ENCODE assay signal across 10 cellular contexts in the genomic region with DNA sequence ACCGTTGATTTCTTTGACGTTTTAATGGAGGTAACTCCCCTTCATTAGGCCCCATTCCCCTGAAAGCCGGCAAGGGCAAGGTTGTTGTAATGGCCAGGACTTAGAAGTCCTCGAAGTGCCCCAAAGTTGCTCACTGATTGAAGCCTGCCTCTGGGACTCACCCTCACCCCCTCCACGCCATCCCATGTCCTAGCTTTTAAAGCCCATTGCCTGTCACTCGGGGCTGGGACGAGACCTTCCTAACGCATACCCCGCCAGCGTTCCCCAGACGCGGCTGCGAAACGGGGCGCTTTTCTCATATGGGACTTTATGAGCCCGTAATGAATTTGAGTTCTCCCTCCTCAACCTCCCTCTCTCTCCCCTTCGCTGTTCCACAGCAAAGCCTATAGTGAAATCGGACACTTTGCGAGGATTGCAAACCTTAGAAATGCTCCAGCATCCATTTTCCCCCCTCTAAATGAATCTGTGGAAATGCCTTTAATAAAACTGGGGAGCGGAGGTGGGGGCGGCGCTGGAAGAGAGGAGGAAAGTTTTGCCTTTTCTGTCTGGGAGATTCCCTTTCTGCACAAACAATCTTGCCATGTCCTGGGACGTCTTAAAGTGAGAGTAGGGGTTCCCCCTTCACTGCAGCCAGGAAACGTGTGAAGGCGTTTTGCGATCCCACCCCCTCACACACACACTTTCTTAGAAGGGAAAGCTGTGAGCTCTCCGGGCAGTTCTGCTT. TPM values are rescaled to one million over a fixed set of nuclear protein-coding genes. Genes with fewer than 3 reads are reported as not detected.
DNase-seq lines count a peak whose midpoint lies in the region; ATAC-seq and TF ChIP-seq lines count a peak whose summit lies in the region.
"Had no signal": no experiment of that assay in that cellular context is flagged by ENCODE, and none has a peak within 500 bp of the region (broad histone marks: within the 10 kb centered on the region; RNA-seq: fewer than 3 reads in every experiment).

No MANE protein-coding gene starts in this region.

- H3K27ac Mint-ChIP-seq in T-helper 17 cell, result no peak overlapping the region

- DNase-seq in ELF-1 (ENCODE audit: low read depth, low spot score) (peak; percentile 34), T-helper 17 cell (no peak), prostate gland (ENCODE audit: low spot score) (no peak), NOMO-1 treated with dmso at 0.1 percent for 144 hours (lab: John Stamatoyannopoulos, UW; ENCODE audit: unreplicated experiment) (no peak), NCI-H146 treated with DMSO at 0.1 percent for 48 hours (lab: John Stamatoyannopoulos, UW; ENCODE audit: unreplicated experiment) (no peak), midbrain (lab: John Stamatoyannopoulos, UW) (no peak)
- DNase-seq: GDM1, NCI-H446 treated with DMSO at 0.1 percent for 48 hours had no signal

- H3K4me1 Mint-ChIP-seq in T-helper 17 cell, result peaks cover 3% of the 10 kb centered on the region

- TF ChIP-seq POLR2A in gastroesophageal sphincter (IDR thresholded peaks at IDR 0.05) (no peak), prostate gland (IDR thresholded peaks at IDR 0.05) (no peak), GM18505 (IDR thresholded peaks at IDR 0.05; ENCODE audit: borderline replicate concordance, extremely low read depth, insufficient read depth, insufficient read length) (no peak)

- peak overlapping the region; percentile 43 for H3K4me3 Mint-ChIP-seq in T-helper 17 cell

- no peak for TF ChIP-seq EP300 in gastroesophageal sphincter (IDR thresholded peaks at IDR 0.05)

- H3K9me3 ChIP-seq in T-helper 17 cell (ENCODE audit: control insufficient read depth, low read length, poor library complexity, severe bottlenecking), result no peaks in the 10 kb centered on the region
- H3K9me3 ChIP-seq in gastroesophageal sphincter, result no peaks in the 10 kb centered on the region
- no peaks in the 10 kb centered on the region for H3K9me3 ChIP-seq in prostate gland

- WGBS in gastroesophageal sphincter (ENCODE audit: low coverage in 1 of 2), 2 donors, result 3 to 4% methylated on average over 14 to 21 of the region's 27 CpGs
- 2% methylated on average over 27 of the region's 27 CpGs for WGBS in prostate gland

- H3K27me3 ChIP-seq in gastroesophageal sphincter (peaks cover 86% of the 10 kb centered on the region), prostate gland (replicated peaks; ENCODE audit: insufficient read depth) (no peaks in the 10 kb centered on the region)

- TF ChIP-seq CTCF in gastroesophageal sphincter (IDR thresholded peaks at IDR 0.05) (no peak), prostate gland (IDR thresholded peaks at IDR 0.05) (no peak)

- ATAC-seq in T-helper 17 cell (no peak), gastroesophageal sphincter (no peak), GM18505 (IDR thresholded peaks at IDR 0.05; ENCODE audit: unreplicated experiment) (no peak)

- H3K36me3 ChIP-seq in gastroesophageal sphincter, result no peaks in the 10 kb centered on the region
- H3K36me3 ChIP-seq in prostate gland, result no peaks in the 10 kb centered on the region

- H3K4me1 ChIP-seq in gastroesophageal sphincter (peaks cover 0 to 40% (median 0%) of the 10 kb centered on the region in 3 donors), prostate gland (replicated peaks) (peaks cover 3% of the 10 kb centered on the region)

- peak overlapping the region; percentile 22 to 59 for H3K4me3 ChIP-seq in gastroesophageal sphincter
- H3K4me3 ChIP-seq in prostate gland, result peak overlapping the region; percentile 28 to 35

- H3K27me3 Mint-ChIP-seq in T-helper 17 cell, result peaks cover 74% of the 10 kb centered on the region

- H3K36me3 Mint-ChIP-seq in T-helper 17 cell (ENCODE audit: low read depth), result no peaks in the 10 kb centered on the region

- H3K27ac ChIP-seq in gastroesophageal sphincter, result peak overlapping the region; percentile 22 to 79 (median 70)
- H3K27ac ChIP-seq in prostate gland, result peak overlapping the region; percentile 49 to 56

- intact Hi-C loops in prostate gland (cut with DNase I), result loop anchor here (5.0 to 10.0 kb wide), 3 partner anchors 210 to 417 kb away; no protein-coding TSS in a partner anchor

RNA-seq across cellular contexts. Expression of a gene that starts 1.5 kb away (rescaled TPM):
- total RNA-seq in T-helper 17 cell, result under 1 TPM; 0.37 to 0.52 TPM
- 1 to 10 TPM; 1.9 to 5.7 (median 3.2) TPM for total RNA-seq in gastroesophageal sphincter
- 1 to 10 TPM in 1 of 2 donors, under 1 TPM in 1; 0.27 to 1.8 TPM for total RNA-seq in prostate gland
